Comparison of ENCODE assay signal across 8 cellular contexts in genomic region chr7:92589056-92589455, GRCh38. TPM values are rescaled to one million over a fixed set of nuclear protein-coding genes. Genes with fewer than 3 reads are reported as not detected.
A peak's percentile ranks its signal among the peaks of the same experiment; 100 is the strongest.
DNase-seq lines count a peak whose midpoint lies in the region; ATAC-seq, FAIRE-seq and TF ChIP-seq lines count a peak whose summit lies in the region.

No MANE protein-coding gene starts in this region.

- peaks cover 50% of the 10 kb centered on the region for H3K4me1 Mint-ChIP-seq in activated naive CD8-positive, alpha-beta T cell treated with anti-CD3 and anti-CD28 coated beads for 36 hours

- H3K4me3 Mint-ChIP-seq in activated naive CD8-positive, alpha-beta T cell treated with anti-CD3 and anti-CD28 coated beads for 36 hours: peak overlapping the region; percentile 91

- TF ChIP-seq POLR2A in suprapubic skin (IDR thresholded peaks at IDR 0.05) (no peak), GM12891 (IDR thresholded peaks at IDR 0.05; ENCODE audit: low read depth, low read length) (no peak)

- H3K27me3 ChIP-seq in suprapubic skin: no peaks in the 10 kb centered on the region

- H3K4me1 ChIP-seq in kidney (ENCODE audit: control insufficient read depth in 1 of 2, insufficient read depth in 1 of 2, low read depth in 1 of 2, low read length in 2 of 2) (peaks cover 10 to 13% of the 10 kb centered on the region in 2 donors), suprapubic skin (peaks cover 52% of the 10 kb centered on the region)

- peak overlapping the region; percentile 82 to 90 for H3K4me3 ChIP-seq in kidney (ENCODE audit: low read length in 2 of 2)
- H3K4me3 ChIP-seq in suprapubic skin: peak overlapping the region; percentile 83

- TF ChIP-seq CTCF in kidney (IDR thresholded peaks at IDR 0.05; ENCODE audit: borderline replicate concordance, extremely low read depth, insufficient read depth): no peak
- no peak for TF ChIP-seq CTCF in suprapubic skin (IDR thresholded peaks at IDR 0.05)

- H3K27ac ChIP-seq in kidney (ENCODE audit: low read depth in 2 of 2, low read length in 2 of 2) (no peak overlapping the region), suprapubic skin (peak overlapping the region; percentile 95)

- H3K9me3 Mint-ChIP-seq in activated naive CD8-positive, alpha-beta T cell treated with anti-CD3 and anti-CD28 coated beads for 36 hours: peaks cover 7% of the 10 kb centered on the region

- DNase-seq in activated CD4-positive, alpha-beta T cell treated with anti-CD3 and anti-CD28 coated beads for 48 hours: peak; percentile 31
- no peak for DNase-seq in activated CD4-positive, alpha-beta T cell treated with anti-CD3 and anti-CD28 coated beads for 1 hour
- DNase-seq in activated naive CD8-positive, alpha-beta T cell treated with anti-CD3 and anti-CD28 coated beads for 36 hours: no peak
- no peak for DNase-seq in kidney
- DNase-seq in suprapubic skin (ENCODE audit: low spot score in 2 of 2): no peak
- no peak for DNase-seq in DMS153 treated with DMSO at 0.1 percent for 48 hours (lab: John Stamatoyannopoulos, UW; ENCODE audit: unreplicated experiment)
- DNase-seq in GM12891 (ENCODE audit: insufficient read length, low spot score): no peak

- peaks cover 40% of the 10 kb centered on the region for H3K36me3 Mint-ChIP-seq in activated naive CD8-positive, alpha-beta T cell treated with anti-CD3 and anti-CD28 coated beads for 36 hours

- H3K36me3 ChIP-seq in kidney (ENCODE audit: control insufficient read depth in 1 of 2, insufficient read depth in 2 of 2, low read length in 2 of 2) (no peaks in the 10 kb centered on the region), suprapubic skin (no peaks in the 10 kb centered on the region)

- no peak for ATAC-seq in GM18867 (IDR thresholded peaks at IDR 0.05; ENCODE audit: unreplicated experiment)

- H3K27me3 Mint-ChIP-seq in activated naive CD8-positive, alpha-beta T cell treated with anti-CD3 and anti-CD28 coated beads for 36 hours: peaks cover 5% of the 10 kb centered on the region

- H3K27ac Mint-ChIP-seq in activated naive CD8-positive, alpha-beta T cell treated with anti-CD3 and anti-CD28 coated beads for 36 hours: peak overlapping the region; percentile 94

- H3K9me3 ChIP-seq in kidney (ENCODE audit: control insufficient read depth in 1 of 2, low read length in 2 of 2) (no peaks in the 10 kb centered on the region), suprapubic skin (no peaks in the 10 kb centered on the region)

- H3K9ac ChIP-seq in kidney (ENCODE audit: low read length in 2 of 2): peak overlapping the region; percentile 66 to 82

- TF ChIP-seq EP300 in suprapubic skin (IDR thresholded peaks at IDR 0.05): no peak

- intact Hi-C loops in kidney (cut with DNase I): no loop called here

- 38% methylated on average over 7 of the region's 7 CpGs for WGBS in suprapubic skin

- no peak for FAIRE-seq in kidney (lab: Jason Lieb, UNC)
- no peak for FAIRE-seq in GM12891 (lab: Jason Lieb, UNC)

TF ChIP-seq in GM12891, 5 proteins besides CTCF, POLR2A, EP300 and RAD21:
- TF ChIP-seq TAF1 (IDR thresholded peaks at IDR 0.05; ENCODE audit: low read depth, low read length) (no peak), POU2F2 (IDR thresholded peaks at IDR 0.05; ENCODE audit: low read depth, low read length) (no peak), PAX5 (IDR thresholded peaks at IDR 0.05; ENCODE audit: insufficient read depth, low read length, severe bottlenecking) (no peak), SPI1 (IDR thresholded peaks at IDR 0.05; ENCODE audit: low read depth, low read length) (no peak), POLR2AphosphoS5 (IDR thresholded peaks at IDR 0.05; ENCODE audit: low read depth, low read length) (no peak)
TF ChIP-seq in GM12891: peak in this region for 0.

RNA-seq across cellular contexts. Expression of gene FAM133B, which starts 1.1 kb away (rescaled TPM):
- total RNA-seq in activated naive CD8-positive, alpha-beta T cell treated with anti-CD3 and anti-CD28 coated beads for 36 hours: 10 to 100 TPM; 32.1 to 36.3 TPM
- total RNA-seq in kidney (23.5 TPM), suprapubic skin (10 to 100 TPM; 13.6 to 34.5 (median 19.5) TPM)
- polyA plus RNA-seq in kidney (ENCODE audit: insufficient read depth, low read depth, low replicate concordance): 13.3 TPM
- 17.2 TPM for polyA plus RNA-seq in GM12891 (2012; ENCODE audit: low read depth, missing spikeins)
